28 cellular contexts compared by ENCODE assay signal in the genomic region with DNA sequence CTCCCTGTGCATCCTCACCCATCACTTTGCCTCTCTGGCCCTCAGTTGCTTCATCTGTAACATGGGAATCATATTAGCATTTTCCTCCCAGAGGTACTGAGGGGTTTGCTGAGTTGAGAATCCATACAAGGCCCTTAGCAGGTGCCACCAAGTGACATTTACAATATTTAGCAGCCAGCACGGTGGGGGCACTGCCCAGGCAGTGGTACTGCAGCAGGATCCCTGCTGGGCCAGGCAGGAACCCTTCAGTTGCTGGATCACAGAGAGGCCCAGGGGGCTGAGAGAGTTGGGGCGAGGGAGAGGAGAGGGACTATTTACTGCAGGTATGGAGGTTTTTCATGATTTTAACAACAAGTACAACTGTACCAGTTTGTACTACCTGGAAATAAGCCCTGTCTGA.
"Had no signal": no experiment of that assay in that cellular context is flagged by ENCODE, and none has a peak within 500 bp of the region (broad histone marks: within the 10 kb centered on the region; RNA-seq: fewer than 3 reads in every experiment).

No MANE protein-coding gene starts in this region.

- H3K79me2 ChIP-seq: hepatocyte had no signal

- H3K4me1 ChIP-seq: colonic mucosa, esophagus muscularis mucosa, esophagus squamous epithelium, foreskin keratinocyte, gastrocnemius medialis, gastroesophageal sphincter, heart left ventricle, heart right ventricle had no signal

- DNase-seq: colonic mucosa; cortex of kidney; dermis blood vessel endothelial cell; dorsolateral prefrontal cortex; effector CD4-positive, alpha-beta T cell; effector CD8-positive, alpha-beta T cell; effector memory CD4-positive, alpha-beta T cell; effector memory CD8-positive, alpha-beta T cell; endodermal cell; erythroblast; esophagus squamous epithelium; foreskin fibroblast; foreskin keratinocyte; foreskin melanocyte; gastrocnemius medialis; glutamatergic neuron; head of caudate nucleus; heart left ventricle; heart right ventricle had no signal

- H3K4me3 ChIP-seq: colonic mucosa, coronary artery, dorsolateral prefrontal cortex, esophagus muscularis mucosa, esophagus squamous epithelium, gastrocnemius medialis, gastroesophageal sphincter, heart left ventricle, heart right ventricle, hepatocyte had no signal

- H3K9me3 ChIP-seq: colonic mucosa, esophagus muscularis mucosa, esophagus squamous epithelium, gastrocnemius medialis, gastroesophageal sphincter, heart left ventricle, heart right ventricle had no signal

- H3K27ac ChIP-seq: colonic mucosa, coronary artery, dorsolateral prefrontal cortex, epithelial cell of prostate, esophagus muscularis mucosa, esophagus squamous epithelium, foreskin keratinocyte, gastrocnemius medialis, gastroesophageal sphincter, heart left ventricle, heart right ventricle, hepatocyte had no signal

- H3K4me2 ChIP-seq: hepatocyte had no signal

- H3K36me3 ChIP-seq: colonic mucosa, esophagus muscularis mucosa, esophagus squamous epithelium, gastrocnemius medialis, gastroesophageal sphincter, heart left ventricle, heart right ventricle had no signal

- H2AFZ ChIP-seq: hepatocyte had no signal

- FAIRE-seq: endometrium, endothelial cell of umbilical vein, frontal cortex had no signal

- H3K27me3 ChIP-seq: colonic mucosa had no signal

- ATAC-seq: effector memory CD8-positive, alpha-beta T cell; esophagus mucosa; foreskin keratinocyte; gastrocnemius medialis; gastroesophageal sphincter; heart left ventricle; heart right ventricle had no signal
